8 cellular contexts compared by ENCODE assay signal in genomic region chr9:105405514-105406131, GRCh38. TPM values are rescaled to one million over a fixed set of nuclear protein-coding genes. Genes with fewer than 3 reads are reported as not detected.
DNase-seq lines count a peak whose midpoint lies in the region; ATAC-seq lines count a peak whose summit lies in the region.

No MANE protein-coding gene starts in this region.

- ATAC-seq in HG03280 (IDR thresholded peaks at IDR 0.05; ENCODE audit: unreplicated experiment), result peak; percentile 81
- peak; percentile 93 for ATAC-seq in central memory CD8-positive, alpha-beta T cell (replicated peaks; ENCODE audit: extremely low read depth, poor library complexity, severe bottlenecking)
- ATAC-seq in stimulated activated naive CD8-positive, alpha-beta T cell treated with anti-CD3 and anti-CD28 coated beads, Interleukin-15, Interleukin-2, amounts not matched to agents 100 U/mL and 50 U/mL, for 24 hours, result peak; percentile 93

- peak overlapping the region; percentile 72 for H3K27ac Mint-ChIP-seq in central memory CD8-positive, alpha-beta T cell (ENCODE audit: low read depth)

- H3K9me3 Mint-ChIP-seq in central memory CD8-positive, alpha-beta T cell, result peaks cover 6% of the 10 kb centered on the region

- in situ Hi-C loops in ACHN (cut with HindIII; ENCODE audit: low pct_ligation_motif_present, low pct_unique_long_range_greater_than_20kb, low sequenced_read_pairs), result no loop called here

- H3K27me3 Mint-ChIP-seq in central memory CD8-positive, alpha-beta T cell, result peaks cover 70% of the 10 kb centered on the region

- H3K4me1 Mint-ChIP-seq in central memory CD8-positive, alpha-beta T cell, result peaks cover 34% of the 10 kb centered on the region

- DNase-seq in ACHN, result peak; percentile 4
- peak; percentile 36 for DNase-seq in GM19238 (ENCODE audit: insufficient read length, low spot score)
- DNase-seq in T-helper 1 cell, result peak in 4 of 5 donors; percentile 18 to 90 (median 38)
- DNase-seq in central memory CD8-positive, alpha-beta T cell (ENCODE audit: low spot score in 2 of 2), result peak; percentile 22 to 68
- DNase-seq in stimulated activated naive CD8-positive, alpha-beta T cell treated with anti-CD3 and anti-CD28 coated beads, Interleukin-15, Interleukin-2, amounts not matched to agents 100 U/mL and 50 U/mL, for 24 hours, result peak; percentile 49
- DNase-seq in NCI-H526 treated with DMSO at 0.1 percent for 48 hours (lab: John Stamatoyannopoulos, UW), result no peak
- DNase-seq in HT-29 (ENCODE audit: low spot score), result no peak

- peaks cover 7% of the 10 kb centered on the region for H3K36me3 Mint-ChIP-seq in central memory CD8-positive, alpha-beta T cell (ENCODE audit: insufficient read depth)

- H3K4me3 Mint-ChIP-seq in central memory CD8-positive, alpha-beta T cell, result peak overlapping the region; percentile 63

RNA-seq across cellular contexts. Expression of gene FSD1L, which starts 42.2 kb away (rescaled TPM):
- 0.97 and 2.7 TPM in 2 replicates for total RNA-seq in HT-29 (2014; rRNA removed; shearing (Covaris generic))

Comparison
In these comparisons a context has a peak if more than half of its experiments do, and no peak if none do; other contexts are left out.
1. DNase-seq: peak in ACHN (single experiment), GM19238 (single experiment), T-helper 1 cell (4 of 5), central memory CD8-positive, alpha-beta T cell (2 of 2) and stimulated activated naive CD8-positive, alpha-beta T cell treated with anti-CD3 and anti-CD28 coated beads, Interleukin-15, Interleukin-2, amounts not matched to agents 100 U/mL and 50 U/mL, for 24 hours (single experiment); none in NCI-H526 treated with DMSO at 0.1 percent for 48 hours (single experiment) and HT-29 (single experiment).
2. Peak in every context shown above with its lines, with median percentiles within 50 percentile points of each other: ATAC-seq.